Comparison of ENCODE assay signal across 25 cellular contexts in genomic region chr10:60960913-60961312, GRCh38. TPM values are rescaled to one million over a fixed set of nuclear protein-coding genes. Genes with fewer than 3 reads are reported as not detected.
DNase-seq lines count a peak whose midpoint lies in the region; ATAC-seq and TF ChIP-seq lines count a peak whose summit lies in the region.
"Had no signal": no experiment of that assay in that cellular context is flagged by ENCODE, and none has a peak within 500 bp of the region (broad histone marks: within the 10 kb centered on the region; RNA-seq: fewer than 3 reads in every experiment).

No MANE protein-coding gene starts in this region.

- ATAC-seq in GM18868 (IDR thresholded peaks at IDR 0.05; ENCODE audit: unreplicated experiment) (peak; percentile 43), memory B cell (ENCODE audit: low read depth) (peak; percentile 78), HG03354 (IDR thresholded peaks at IDR 0.05; ENCODE audit: poor library complexity, severe bottlenecking, unreplicated experiment) (no peak)
- no peak for ATAC-seq in activated CD8-positive, alpha-beta T cell treated with anti-CD3 and anti-CD28 coated beads for 36 hours
- ATAC-seq: Right ventricle myocardium inferior, SK-N-SH treated with all-trans-retinoic acid at 6 μM for 48 hours, T-helper 17 cell had no signal

- H3K27ac Mint-ChIP-seq in memory B cell: no peak overlapping the region
- no peak overlapping the region for H3K27ac Mint-ChIP-seq in activated CD8-positive, alpha-beta T cell treated with anti-CD3 and anti-CD28 coated beads for 36 hours
- H3K27ac Mint-ChIP-seq: CD4-positive, CD25-positive, alpha-beta regulatory T cell; T-helper 17 cell had no signal

- no peaks in the 10 kb centered on the region for H3K36me3 Mint-ChIP-seq in memory B cell
- H3K36me3 Mint-ChIP-seq in activated CD8-positive, alpha-beta T cell treated with anti-CD3 and anti-CD28 coated beads for 36 hours (ENCODE audit: low read depth): no peaks in the 10 kb centered on the region
- H3K36me3 Mint-ChIP-seq: CD4-positive, CD25-positive, alpha-beta regulatory T cell had no signal

- TF ChIP-seq CTCF in activated CD8-positive, alpha-beta T cell treated with anti-CD3 and anti-CD28 coated beads for 36 hours (IDR thresholded peaks at IDR 0.05): no peak

- H3K9me3 Mint-ChIP-seq in memory B cell: no peaks in the 10 kb centered on the region
- no peaks in the 10 kb centered on the region for H3K9me3 Mint-ChIP-seq in activated CD8-positive, alpha-beta T cell treated with anti-CD3 and anti-CD28 coated beads for 36 hours
- H3K9me3 Mint-ChIP-seq: CD4-positive, CD25-positive, alpha-beta regulatory T cell had no signal

- intact Hi-C loops in activated CD8-positive, alpha-beta T cell treated with anti-CD3 and anti-CD28 coated beads for 36 hours (cut with micrococcal nuclease): loop anchor here (10.0 kb wide), 1 partner anchor 76 kb away; no protein-coding TSS in a partner anchor

- CTCF ChIA-PET in activated CD8-positive, alpha-beta T cell treated with anti-CD3 and anti-CD28 coated beads for 36 hours (lab: Charles Lee): no interaction called here

- H3K4me3 Mint-ChIP-seq in memory B cell: no peak overlapping the region
- no peak overlapping the region for H3K4me3 Mint-ChIP-seq in activated CD8-positive, alpha-beta T cell treated with anti-CD3 and anti-CD28 coated beads for 36 hours
- H3K4me3 Mint-ChIP-seq: CD4-positive, CD25-positive, alpha-beta regulatory T cell; T-helper 17 cell had no signal

- H3K4me1 Mint-ChIP-seq in memory B cell: peaks cover 8% of the 10 kb centered on the region
- H3K4me1 Mint-ChIP-seq in activated CD8-positive, alpha-beta T cell treated with anti-CD3 and anti-CD28 coated beads for 36 hours (ENCODE audit: low read depth): peaks cover 4% of the 10 kb centered on the region

- POLR2A ChIA-PET in activated CD8-positive, alpha-beta T cell treated with anti-CD3 and anti-CD28 coated beads for 36 hours (lab: Charles Lee): no interaction called here

- DNase-seq in NAMALWA (ENCODE audit: low spot score) (peak; percentile 53), memory B cell (ENCODE audit: low spot score in 2 of 2) (peak in 1 of 2 donors; percentile 2), NCI-H2107 treated with DMSO at 0.1 percent for 48 hours (lab: John Stamatoyannopoulos, UW; ENCODE audit: unreplicated experiment) (no peak)
- no peak for DNase-seq in activated T-cell treated with anti-CD3 and anti-CD28 coated beads, Interleukin-2, amount 50 U/mL, for 48 hours
- DNase-seq in activated CD8-positive, alpha-beta T cell treated with anti-CD3 and anti-CD28 coated beads for 36 hours: no peak
- DNase-seq: BE2C; CD4-positive, CD25-positive, alpha-beta regulatory T cell; DMS153; GOT3; HCEC 1CT; Kasumi-1; NCI-H1417; NCI-H1694; NCI-H2081; NCI-H2171; NCI-H226; NCI-H510A treated with DMSO at 0.1 percent for 48 hours; NCI-H774; PC-9; SJCRH30; T-helper 17 cell had no signal

- no peaks in the 10 kb centered on the region for H3K27me3 Mint-ChIP-seq in memory B cell
- H3K27me3 Mint-ChIP-seq in activated CD8-positive, alpha-beta T cell treated with anti-CD3 and anti-CD28 coated beads for 36 hours: peaks cover 4% of the 10 kb centered on the region

RNA-seq across cellular contexts. Expression of gene RHOBTB1, which starts 16.9 kb away (rescaled TPM):
- total RNA-seq in activated CD8-positive, alpha-beta T cell treated with anti-CD3 and anti-CD28 coated beads for 36 hours: under 1 TPM; 0.09 to 0.74 TPM

Comparison
In these comparisons a context has a peak if more than half of its experiments do, and no peak if none do; other contexts are left out.
1. ATAC-seq: peak in GM18868 (single experiment) and memory B cell (single experiment); none in HG03354 (single experiment) and activated CD8-positive, alpha-beta T cell treated with anti-CD3 and anti-CD28 coated beads for 36 hours (single experiment).